ENCODE assay signal across 17 cellular contexts in the genomic region with DNA sequence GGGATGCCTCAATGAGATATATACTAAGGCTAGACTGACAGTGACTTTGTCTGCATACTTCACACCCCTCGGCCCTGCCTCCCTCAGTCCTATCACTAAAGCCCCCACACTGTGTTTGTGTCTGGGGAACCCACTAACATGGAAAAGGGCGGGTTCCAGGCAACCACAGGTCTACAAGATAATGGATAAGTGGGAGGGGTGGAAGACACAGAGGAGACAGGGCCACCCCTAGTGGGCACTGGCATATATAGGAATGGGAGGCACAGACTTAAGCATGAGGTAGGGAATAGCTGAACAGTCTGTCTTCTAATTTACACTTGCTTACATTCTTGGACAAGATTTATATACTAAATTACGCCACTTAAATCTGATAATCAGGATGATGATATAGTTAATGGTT.
"Had no signal": no experiment of that assay in that cellular context is flagged by ENCODE, and none has a peak within 500 bp of the region (broad histone marks: within the 10 kb centered on the region; RNA-seq: fewer than 3 reads in every experiment).

No MANE protein-coding gene starts in this region.

- H3K9me3 Mint-ChIP-seq: activated B cell treated with CpG ODN at 0.5 μM for 24 hours; activated CD4-positive, alpha-beta T cell treated with anti-CD3 and anti-CD28 coated beads, Interleukin-2, amount 10 ng/mL, durations not matched to agents 24 days and 14 days; activated naive CD4-positive, alpha-beta T cell treated with anti-CD3 and anti-CD28 coated beads, Interleukin-2, amount 10 ng/mL, durations not matched to agents 7 days and 5 days; activated T-helper 17 cell treated with anti-CD3 and anti-CD28 coated beads, Interleukin-2, amount 50 U/mL, for 72 hours had no signal

- H3K4me3 Mint-ChIP-seq: activated B cell treated with CpG ODN at 0.5 μM for 24 hours; activated CD4-positive, alpha-beta T cell treated with anti-CD3 and anti-CD28 coated beads, Interleukin-2, amount 10 ng/mL, durations not matched to agents 24 days and 14 days; activated naive CD4-positive, alpha-beta T cell treated with anti-CD3 and anti-CD28 coated beads, Interleukin-2, amount 10 ng/mL, durations not matched to agents 7 days and 5 days; activated T-helper 17 cell treated with anti-CD3 and anti-CD28 coated beads, Interleukin-2, amount 50 U/mL, for 72 hours; nephron had no signal

- H3K27me3 ChIP-seq: heart right ventricle, sigmoid colon had no signal

- H3K36me3 ChIP-seq: heart right ventricle, left ventricle myocardium inferior, sigmoid colon had no signal

- H3K36me3 Mint-ChIP-seq: activated naive CD4-positive, alpha-beta T cell treated with anti-CD3 and anti-CD28 coated beads, Interleukin-2, amount 10 ng/mL, durations not matched to agents 7 days and 5 days had no signal

- ATAC-seq: activated T-helper 17 cell treated with anti-CD3 and anti-CD28 coated beads, Interleukin-2, amount 50 U/mL, for 72 hours; heart right ventricle; psoas muscle had no signal

- H3K27ac Mint-ChIP-seq: activated B cell treated with CpG ODN at 0.5 μM for 24 hours; activated CD4-positive, alpha-beta T cell treated with anti-CD3 and anti-CD28 coated beads, Interleukin-2, amount 10 ng/mL, durations not matched to agents 24 days and 14 days; activated naive CD4-positive, alpha-beta T cell treated with anti-CD3 and anti-CD28 coated beads, Interleukin-2, amount 10 ng/mL, durations not matched to agents 7 days and 5 days; activated T-helper 17 cell treated with anti-CD3 and anti-CD28 coated beads, Interleukin-2, amount 50 U/mL, for 72 hours; nephron had no signal

- H3K4me3 ChIP-seq: coronary artery, heart right ventricle, left ventricle myocardium inferior, psoas muscle, sigmoid colon had no signal

- H3K27me3 Mint-ChIP-seq: activated B cell treated with CpG ODN at 0.5 μM for 24 hours; activated CD4-positive, alpha-beta T cell treated with anti-CD3 and anti-CD28 coated beads, Interleukin-2, amount 10 ng/mL, durations not matched to agents 24 days and 14 days; activated naive CD4-positive, alpha-beta T cell treated with anti-CD3 and anti-CD28 coated beads, Interleukin-2, amount 10 ng/mL, durations not matched to agents 7 days and 5 days had no signal

- H3K4me1 Mint-ChIP-seq: activated B cell treated with CpG ODN at 0.5 μM for 24 hours; activated CD4-positive, alpha-beta T cell treated with anti-CD3 and anti-CD28 coated beads, Interleukin-2, amount 10 ng/mL, durations not matched to agents 24 days and 14 days; activated naive CD4-positive, alpha-beta T cell treated with anti-CD3 and anti-CD28 coated beads, Interleukin-2, amount 10 ng/mL, durations not matched to agents 7 days and 5 days; activated T-helper 17 cell treated with anti-CD3 and anti-CD28 coated beads, Interleukin-2, amount 50 U/mL, for 72 hours had no signal

- DNase-seq: activated B cell treated with CpG ODN at 0.5 μM for 24 hours; activated CD4-positive, alpha-beta T cell treated with anti-CD3 and anti-CD28 coated beads, Interleukin-2, amount 10 ng/mL, durations not matched to agents 24 days and 14 days; activated CD8-positive, alpha-beta memory T cell treated with anti-CD3 and anti-CD28 coated beads for 24 hours; activated naive CD4-positive, alpha-beta T cell treated with anti-CD3 and anti-CD28 coated beads, Interleukin-2, amount 10 ng/mL, durations not matched to agents 7 days and 5 days; caudate nucleus; effector CD4-positive, alpha-beta T cell; heart right ventricle; kidney; left ventricle myocardium inferior; mesenchymal stem cell; occipital lobe; psoas muscle; sigmoid colon; stimulated activated naive CD4-positive, alpha-beta T cell treated with Interleukin-2 at 50 U/mL for 16 hours had no signal

- H3K4me1 ChIP-seq: heart right ventricle, left ventricle myocardium inferior, psoas muscle had no signal

- H3K9me3 ChIP-seq: heart right ventricle, left ventricle myocardium inferior, psoas muscle, sigmoid colon had no signal

- H3K27ac ChIP-seq: coronary artery, heart right ventricle, left ventricle myocardium inferior, psoas muscle, sigmoid colon had no signal
